ENCODE assay signal across 8 cellular contexts in genomic region chr4:47486306-47486705, GRCh38. TPM values are rescaled to one million over a fixed set of nuclear protein-coding genes. Genes with fewer than 3 reads are reported as not detected.
A peak's percentile ranks its signal among the peaks of the same experiment; 100 is the strongest.
DNase-seq lines count a peak whose midpoint lies in the region; ATAC-seq and TF ChIP-seq lines count a peak whose summit lies in the region.

No MANE protein-coding gene starts in this region.

- intact Hi-C loops in breast epithelium (cut with DNase I; ENCODE audit: low total_unique reads): no loop called here

- no peak for DNase-seq in activated naive CD4-positive, alpha-beta T cell treated with Interleukin-2 at 50 U/mL for 16 hours
- DNase-seq in breast epithelium (ENCODE audit: low spot score in 2 of 2): no peak
- DNase-seq in mesothelial cell of epicardium (ENCODE audit: low spot score in 2 of 2, unreplicated experiment in 2 of 2): no peak
- no peak for DNase-seq in upper lobe of left lung
- DNase-seq in DMS153 treated with DMSO at 0.1 percent for 48 hours (lab: John Stamatoyannopoulos, UW; ENCODE audit: unreplicated experiment): no peak
- DNase-seq in mucosa of gallbladder (ENCODE audit: low spot score): no peak
- DNase-seq in hippocampal formation (lab: John Stamatoyannopoulos, UW): no peak

- no peak for ATAC-seq in upper lobe of left lung (ENCODE audit: low FRiP score in 2 of 2)

- H3K27me3 ChIP-seq in breast epithelium (no peaks in the 10 kb centered on the region), upper lobe of left lung (no peaks in the 10 kb centered on the region)

- H3K36me3 ChIP-seq in breast epithelium (no peaks in the 10 kb centered on the region), upper lobe of left lung (no peaks in the 10 kb centered on the region)

- no peaks in the 10 kb centered on the region for H3K9me3 Mint-ChIP-seq in activated naive CD4-positive, alpha-beta T cell treated with anti-CD3 and anti-CD28 coated beads, Interleukin-2, amount 50 U/mL, for 24 hours
- peaks cover 5% of the 10 kb centered on the region for H3K9me3 Mint-ChIP-seq in mesothelial cell of epicardium

- peak overlapping the region; percentile 91 for H3K27ac ChIP-seq in breast epithelium
- H3K27ac ChIP-seq in upper lobe of left lung: peak overlapping the region; percentile 84 to 93 (median 91)

- peaks cover 33% of the 10 kb centered on the region for H3K4me1 Mint-ChIP-seq in activated naive CD4-positive, alpha-beta T cell treated with anti-CD3 and anti-CD28 coated beads, Interleukin-2, amount 50 U/mL, for 24 hours
- H3K4me1 Mint-ChIP-seq in mesothelial cell of epicardium: peaks cover 20% of the 10 kb centered on the region

- no peaks in the 10 kb centered on the region for H3K27me3 Mint-ChIP-seq in activated naive CD4-positive, alpha-beta T cell treated with anti-CD3 and anti-CD28 coated beads, Interleukin-2, amount 50 U/mL, for 24 hours
- H3K27me3 Mint-ChIP-seq in mesothelial cell of epicardium (ENCODE audit: low read depth): no peaks in the 10 kb centered on the region

- H3K4me3 ChIP-seq in breast epithelium (peak overlapping the region; percentile 60 to 73 (median 61)), upper lobe of left lung (peak overlapping the region; percentile 50 to 70 (median 61))

- no peaks in the 10 kb centered on the region for H3K9me3 ChIP-seq in breast epithelium
- no peaks in the 10 kb centered on the region for H3K9me3 ChIP-seq in upper lobe of left lung

- no peaks in the 10 kb centered on the region for H3K4me1 ChIP-seq in breast epithelium
- peaks cover 5 to 19% (median 15%) of the 10 kb centered on the region in 4 donors for H3K4me1 ChIP-seq in upper lobe of left lung

- no peak overlapping the region for H3K27ac Mint-ChIP-seq in activated naive CD4-positive, alpha-beta T cell treated with anti-CD3 and anti-CD28 coated beads, Interleukin-2, amount 50 U/mL, for 24 hours
- peak overlapping the region; percentile 99 for H3K27ac Mint-ChIP-seq in mesothelial cell of epicardium

- no peak for TF ChIP-seq EP300 in upper lobe of left lung (IDR thresholded peaks at IDR 0.05)

- 53 to 54% methylated on average over 6 of the region's 6 CpGs for WGBS in upper lobe of left lung, 2 donors

- TF ChIP-seq CTCF in breast epithelium (IDR thresholded peaks at IDR 0.05) (no peak), mesothelial cell of epicardium (IDR thresholded peaks at IDR 0.05; ENCODE audit: unreplicated experiment) (no peak), upper lobe of left lung (IDR thresholded peaks at IDR 0.05) (no peak)

- peak overlapping the region; percentile 91 for H3K4me3 Mint-ChIP-seq in activated naive CD4-positive, alpha-beta T cell treated with anti-CD3 and anti-CD28 coated beads, Interleukin-2, amount 50 U/mL, for 24 hours
- H3K4me3 Mint-ChIP-seq in mesothelial cell of epicardium: peak overlapping the region; percentile 96

- no peak for TF ChIP-seq POLR2A in breast epithelium (IDR thresholded peaks at IDR 0.05)
- no peak for TF ChIP-seq POLR2A in upper lobe of left lung (IDR thresholded peaks at IDR 0.05)

- H3K36me3 Mint-ChIP-seq in activated naive CD4-positive, alpha-beta T cell treated with anti-CD3 and anti-CD28 coated beads, Interleukin-2, amount 50 U/mL, for 24 hours: no peaks in the 10 kb centered on the region
- peaks cover 5% of the 10 kb centered on the region for H3K36me3 Mint-ChIP-seq in mesothelial cell of epicardium

RNA-seq across cellular contexts. Expression of gene ATP10D, which starts 1.2 kb away (rescaled TPM):
- 10 to 100 TPM; 13.3 to 26.2 (median 15.7) TPM for total RNA-seq in breast epithelium
- total RNA-seq in mesothelial cell of epicardium: 31.7 to 34.9 TPM (median 32.4 TPM) in 3 replicates
- 10 to 100 TPM; 13.7 to 27.6 (median 22.1) TPM for total RNA-seq in upper lobe of left lung
- 35.8 TPM for total RNA-seq in mucosa of gallbladder

RNA-seq across cellular contexts. Expression of gene COMMD8, which starts 22.8 kb away (rescaled TPM):
- 10 to 100 TPM; 11.8 to 12.8 (median 12.3) TPM for total RNA-seq in breast epithelium
- total RNA-seq in mesothelial cell of epicardium: 8.0 to 10.0 TPM (median 8.2 TPM) in 3 replicates
- total RNA-seq in upper lobe of left lung: 10 to 100 TPM in 5 of 6 donors, 1 to 10 TPM in 1; 6.3 to 17.2 (median 15.3) TPM
- total RNA-seq in mucosa of gallbladder: 17.8 TPM
